8 cellular contexts compared by ENCODE assay signal in genomic region chr15:23412881-23413600, GRCh38. TPM values are rescaled to one million over a fixed set of nuclear protein-coding genes. Genes with fewer than 3 reads are reported as not detected.
"Had no signal": no experiment of that assay in that cellular context is flagged by ENCODE, and none has a peak within 500 bp of the region (broad histone marks: within the 10 kb centered on the region; RNA-seq: fewer than 3 reads in every experiment).

No MANE protein-coding gene starts in this region.

RNA-seq across cellular contexts. Expression of gene GOLGA6L2, which starts 34.0 kb away (rescaled TPM):
- total RNA-seq: LHCN-M2, MCF 10A, NCI-H460, PC-3, Peyer's patch, Right ventricle myocardium inferior, SJCRH30, SK-MEL-5 had no signal

RNA-seq across cellular contexts. Expression of gene GOLGA8S, which starts 58.5 kb away (rescaled TPM):
- total RNA-seq: LHCN-M2, NCI-H460, PC-3, SK-MEL-5 had no signal
